9 cellular contexts compared by ENCODE assay signal in the genomic region with DNA sequence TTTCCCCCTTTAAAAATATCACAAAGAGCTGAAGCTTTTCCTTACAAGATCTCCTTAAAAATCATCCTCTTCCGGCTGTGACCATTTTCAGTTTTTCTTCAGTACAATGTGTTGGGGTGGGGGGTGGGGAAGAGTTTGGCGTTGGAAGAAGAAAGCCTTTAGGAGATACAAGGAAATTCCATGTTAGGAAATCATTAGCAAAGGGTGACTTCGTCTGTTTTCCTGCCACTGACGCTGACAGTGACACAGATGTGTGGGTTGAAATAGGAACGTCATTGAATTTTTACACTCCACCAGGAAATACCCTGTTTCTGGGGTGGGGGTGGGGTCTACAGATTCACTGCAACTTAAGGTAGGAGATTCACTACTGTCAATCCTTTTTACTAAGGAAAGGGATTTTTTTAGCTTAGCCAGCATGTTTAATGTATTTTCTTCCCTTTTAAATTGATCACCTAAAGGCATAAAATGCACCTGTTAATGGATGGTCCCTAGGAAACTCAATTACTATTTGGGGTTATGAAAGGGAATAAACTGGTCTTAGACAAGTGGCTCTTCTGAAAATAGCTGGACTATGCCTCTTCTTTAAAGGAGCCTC. TPM values are rescaled to one million over a fixed set of nuclear protein-coding genes. Genes with fewer than 3 reads are reported as not detected.
DNase-seq lines count a peak whose midpoint lies in the region; ATAC-seq and TF ChIP-seq lines count a peak whose summit lies in the region.
"Had no signal": no experiment of that assay in that cellular context is flagged by ENCODE, and none has a peak within 500 bp of the region (broad histone marks: within the 10 kb centered on the region; RNA-seq: fewer than 3 reads in every experiment).

No MANE protein-coding gene starts in this region.

- peaks cover 0 to 3% (median 0%) of the 10 kb centered on the region in 3 donors for H3K36me3 Mint-ChIP-seq in CD8-positive, alpha-beta memory T cell

- H3K36me3 ChIP-seq in CD8-positive, alpha-beta memory T cell (ENCODE audit: insufficient read depth, low read length) = no peaks in the 10 kb centered on the region
- H3K36me3 ChIP-seq in fibroblast of lung (ENCODE audit: control insufficient read depth, insufficient read depth, low read length) = no peaks in the 10 kb centered on the region
- H3K36me3 ChIP-seq in psoas muscle (ENCODE audit: insufficient read depth in 1 of 2, low read depth in 1 of 2) = no peaks in the 10 kb centered on the region

- peak overlapping the region; percentile 55 for H3K4me2 ChIP-seq in fibroblast of lung (ENCODE audit: extremely low read depth, insufficient read depth, low read length)

- H3K4me1 Mint-ChIP-seq in CD8-positive, alpha-beta memory T cell = peaks cover 16 to 19% (median 16%) of the 10 kb centered on the region in 3 donors

- DNase-seq in CD8-positive, alpha-beta memory T cell = peak in 1 of 5 donors; percentile 5
- DNase-seq in RKO (ENCODE audit: low spot score) (peak; percentile 46), fibroblast of lung (ENCODE audit: low read depth in 2 of 2) (peak; percentile 58 to 68), psoas muscle (no peak), T-helper 9 cell (no peak), SIG-M5 (lab: John Stamatoyannopoulos, UW) (no peak), NCI-H510A (lab: John Stamatoyannopoulos, UW) (no peak)
- DNase-seq in stimulated activated CD4-positive, alpha-beta T cell treated with anti-CD3 and anti-CD28 coated beads, Interleukin-4, amount 100 ng/mL, for 24 hours = no peak
- DNase-seq: NCI-H2081 treated with DMSO at 0.1 percent for 48 hours had no signal

- peak overlapping the region in 4 of 8 donors; percentile 14 to 77 (median 50) for H3K27ac Mint-ChIP-seq in CD8-positive, alpha-beta memory T cell

- 33 to 44% (median 38%) methylated on average over 5 of the region's 5 CpGs for WGBS in psoas muscle, 3 donors

- H3K9ac ChIP-seq in fibroblast of lung (ENCODE audit: insufficient read depth, low read length) = peak overlapping the region; percentile 32

- peaks cover 64% of the 10 kb centered on the region for H3K79me2 ChIP-seq in fibroblast of lung (ENCODE audit: control insufficient read depth, insufficient read depth, low read length)

- POLR2A ChIA-PET in CD8-positive, alpha-beta memory T cell (lab: Charles Lee) = no interaction called here

- H3K4me3 ChIP-seq in CD8-positive, alpha-beta memory T cell (ENCODE audit: low read length) = no peak overlapping the region
- peak overlapping the region; percentile 17 to 69 (median 60) for H3K4me3 ChIP-seq in fibroblast of lung (replicated peaks in 1 of 4; ENCODE audit: control extremely low read depth in 1 of 4, insufficient read depth in 1 of 4, low read depth in 3 of 4, low read length in 4 of 4)
- peak overlapping the region; percentile 72 for H3K4me3 ChIP-seq in psoas muscle

- H4K20me1 ChIP-seq in fibroblast of lung (ENCODE audit: control insufficient read depth, extremely low read depth, insufficient read depth, low read length) = no peaks in the 10 kb centered on the region

- H3K9me3 Mint-ChIP-seq in CD8-positive, alpha-beta memory T cell = no peaks in the 10 kb centered on the region

- intact Hi-C loops in psoas muscle (cut with DNase I) = loop anchor here (10.0 kb wide), 3 partner anchors 118 to 402 kb away; no protein-coding TSS in a partner anchor

- CTCF ChIA-PET in CD8-positive, alpha-beta memory T cell (lab: Charles Lee) = interaction anchor here (1.1 kb wide), 1 partner anchor 10 kb away, joined by 3 read pairs; no protein-coding TSS in a partner anchor

- no peak overlapping the region for H3K27ac ChIP-seq in CD8-positive, alpha-beta memory T cell (ENCODE audit: low read depth, low read length)
- peak overlapping the region; percentile 80 for H3K27ac ChIP-seq in fibroblast of lung (ENCODE audit: insufficient read depth, low read length)
- peak overlapping the region; percentile 86 for H3K27ac ChIP-seq in psoas muscle

- H3K27me3 ChIP-seq in CD8-positive, alpha-beta memory T cell (ENCODE audit: insufficient read depth, low read length, poor library complexity, severe bottlenecking) = no peaks in the 10 kb centered on the region
- no peaks in the 10 kb centered on the region for H3K27me3 ChIP-seq in fibroblast of lung (ENCODE audit: control insufficient read depth, insufficient read depth, low read length)
- no peaks in the 10 kb centered on the region for H3K27me3 ChIP-seq in psoas muscle (ENCODE audit: insufficient read depth in 3 of 3, low read length in 2 of 3)

- H2AFZ ChIP-seq in fibroblast of lung (ENCODE audit: low read length) = no peak overlapping the region

- no peaks in the 10 kb centered on the region for H3K9me3 ChIP-seq in CD8-positive, alpha-beta memory T cell (ENCODE audit: low read length)
- H3K9me3 ChIP-seq in fibroblast of lung (ENCODE audit: control insufficient read depth, insufficient read depth, low read depth, low read length) (no peaks in the 10 kb centered on the region), psoas muscle (peaks cover 4% of the 10 kb centered on the region)

- H3K27me3 Mint-ChIP-seq in CD8-positive, alpha-beta memory T cell = peaks cover 0 to 7% of the 10 kb centered on the region in 2 donors

- H3K4me3 Mint-ChIP-seq in CD8-positive, alpha-beta memory T cell = peak overlapping the region in 4 of 7 donors; percentile 77 to 91 (median 88)

- TF ChIP-seq CTCF in fibroblast of lung (conservative IDR thresholded peaks at IDR 0.05 in 1 of 2, IDR thresholded peaks at IDR 0.05 in 1 of 2; ENCODE audit: low read depth in 1 of 2, low read length in 2 of 2) (no peak), psoas muscle (IDR thresholded peaks at IDR 0.05) (no peak)

- no peaks in the 10 kb centered on the region for H3K4me1 ChIP-seq in CD8-positive, alpha-beta memory T cell (ENCODE audit: insufficient read depth, low read length)
- H3K4me1 ChIP-seq in fibroblast of lung (ENCODE audit: control insufficient read depth, extremely low read depth, insufficient read depth, low read length) = no peaks in the 10 kb centered on the region
- H3K4me1 ChIP-seq in psoas muscle = peaks cover under 1% of the 10 kb centered on the region

- no peak for ATAC-seq in psoas muscle

RNA-seq across cellular contexts. Expression of a gene that starts 3.9 kb away (rescaled TPM):
- total RNA-seq in CD8-positive, alpha-beta memory T cell = 1 to 10 TPM; 6.2 to 7.3 TPM
- polyA plus RNA-seq in CD8-positive, alpha-beta memory T cell = 1.8 TPM
- total RNA-seq in fibroblast of lung = 0.77 and 3.6 TPM in 2 replicates
- polyA plus RNA-seq in fibroblast of lung = 10.1 and 15.5 TPM in 2 replicates
- 18.1 and 33.2 TPM in 2 replicates for polyA plus RNA-seq in fibroblast of lung (2012)
- polyA minus RNA-seq in fibroblast of lung (ENCODE audit: low replicate concordance) = 24.2 and 50.4 TPM in 2 replicates
- 1 to 10 TPM; 1.4 to 2.5 (median 2.0) TPM for total RNA-seq in psoas muscle
- 1 to 10 TPM; 1.3 to 4.5 (median 2.3) TPM for polyA plus RNA-seq in psoas muscle

Comparison
In these comparisons a context has a peak if more than half of its experiments do, and no peak if none do; other contexts are left out.
1. DNase-seq: peak in RKO (single experiment) and fibroblast of lung (2 of 2); none in psoas muscle (0 of 2), T-helper 9 cell (single experiment), SIG-M5 (single experiment), NCI-H510A (single experiment) and stimulated activated CD4-positive, alpha-beta T cell treated with anti-CD3 and anti-CD28 coated beads, Interleukin-4, amount 100 ng/mL, for 24 hours (single experiment).